In the genomic region with DNA sequence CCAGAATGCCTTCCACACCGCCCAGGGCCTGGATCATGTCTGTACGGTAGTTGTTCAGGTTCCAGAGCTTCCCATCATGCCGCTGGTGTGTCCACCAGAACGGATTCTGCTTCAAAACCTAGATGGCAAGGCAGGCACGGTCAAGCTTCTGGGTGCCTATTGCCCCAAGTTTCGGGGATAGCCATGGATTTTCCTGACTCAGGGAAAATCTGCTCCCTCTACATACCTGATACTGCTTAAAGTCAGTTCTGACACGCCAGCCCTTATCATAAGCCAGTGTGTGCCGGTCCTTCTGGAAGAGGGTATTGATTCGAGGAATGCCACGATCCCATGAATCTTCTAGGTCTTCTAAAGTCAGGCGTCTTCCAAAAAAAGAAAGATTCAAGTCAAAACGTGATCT, we compare ENCODE assay signal across 17 cellular contexts. TPM values are rescaled to one million over a fixed set of nuclear protein-coding genes. Genes with fewer than 3 reads are reported as not detected.
A peak's percentile ranks its signal among the peaks of the same experiment; 100 is the strongest.
DNase-seq lines count a peak whose midpoint lies in the region; ATAC-seq, FAIRE-seq and TF ChIP-seq lines count a peak whose summit lies in the region.
"Had no signal": no experiment of that assay in that cellular context is flagged by ENCODE, and none has a peak within 500 bp of the region (broad histone marks: within the 10 kb centered on the region; RNA-seq: fewer than 3 reads in every experiment).

No MANE protein-coding gene starts in this region.

- peaks cover 12% of the 10 kb centered on the region; the same call in 1 of the 2 replicates for H3K79me2 ChIP-seq in PC-9 (ENCODE audit: low read depth)

- TF ChIP-seq EP300 in A549 (IDR thresholded peaks at IDR 0.05), result no peak

- peaks cover 40% of the 10 kb centered on the region; the same call in 1 of the 2 replicates for H3F3A ChIP-seq in PC-9 (ENCODE audit: insufficient read depth, low read depth)

- POLR2A ChIA-PET in A549 (lab: Yijun Ruan, JAX), result interaction anchor here (1.0 kb wide), 1 partner anchor 56 kb away, joined by 3 read pairs; no protein-coding TSS in a partner anchor
- POLR2A ChIA-PET in PC-9 (lab: Charles Lee; ENCODE audit: unreplicated experiment), result no interaction called here

- no peak for TF ChIP-seq POLR2A in A549 (IDR thresholded peaks at IDR 0.05; ENCODE audit: low read length)

- H3K4me3 ChIP-seq in A549, result no peak overlapping the region
- H3K4me3 ChIP-seq in PC-9, result no peak overlapping the region
- H3K4me3 ChIP-seq: Peyer's patch had no signal

- 91% methylated on average over 12 of the region's 12 CpGs for WGBS in A549 (ENCODE audit: missing lambda C conversion rate)

- intact Hi-C loops in PC-9 (cut with micrococcal nuclease; ENCODE audit: unreplicated experiment), result no loop called here

- H3K27ac ChIP-seq in A549 (no peak overlapping the region), PC-9 (no peak overlapping the region)
- H3K27ac ChIP-seq: C4-2B, Peyer's patch had no signal

- peaks cover 69% of the 10 kb centered on the region for H3K36me3 ChIP-seq in PC-9 (ENCODE audit: low read depth)

- CTCF ChIA-PET in A549 (lab: Yijun Ruan, JAX), result interaction anchor here (0.6 to 15.4 kb wide), 7 partner anchors 7 to 61 kb away, joined by 4 to 204 read pairs (median 7); a partner anchor contains a TSS
- CTCF ChIA-PET in PC-9 (lab: Charles Lee), result no interaction called here

- H3K9me3 ChIP-seq in A549, result no peaks in the 10 kb centered on the region
- H3K9me3 ChIP-seq in PC-9 (ENCODE audit: insufficient read depth, low read depth), result no peaks in the 10 kb centered on the region
- H3K9me3 ChIP-seq: Peyer's patch had no signal

- H3K4me1 ChIP-seq in A549, result 0 out of 3 replicates have a peak, but pooled peaks cover 7% of the 10 kb centered on the region
- no peaks in the 10 kb centered on the region for H3K4me1 ChIP-seq in PC-9 (replicated peaks; ENCODE audit: insufficient read depth)
- H3K4me1 ChIP-seq: Peyer's patch had no signal

- TF ChIP-seq RAD21 in A549 (conservative IDR thresholded peaks at IDR 0.05 in 1 of 2, IDR thresholded peaks at IDR 0.05 in 1 of 2), result no peak

- no peaks in the 10 kb centered on the region for H3K27me3 ChIP-seq in PC-9 (ENCODE audit: insufficient read depth, low read depth)
- H3K27me3 ChIP-seq: Peyer's patch had no signal

- H2AFZ ChIP-seq in PC-9, result no peak overlapping the region

- no peak for FAIRE-seq in A549 (lab: Jason Lieb, UNC)
- FAIRE-seq: A204.1, GM18507 had no signal

- TF ChIP-seq CTCF in A549 (IDR thresholded peaks at IDR 0.05) (no peak), PC-9 (conservative IDR thresholded peaks at IDR 0.05) (no peak)

- H3K4me2 ChIP-seq in A549 (no peak overlapping the region), PC-9 (no peak overlapping the region)

- H4K20me1 ChIP-seq in PC-9 (ENCODE audit: insufficient read depth), result peaks cover 43% of the 10 kb centered on the region

- 0 out of 6 replicates have a peak, but pooled peaks of 1 of the 2 experiments have one; percentile 25 for ATAC-seq in A549

- DNase-seq in A549 (ENCODE audit: low read depth in 1 of 2, low spot score in 1 of 2) (no peak), PC-9 (no peak), NCI-H774 (lab: John Stamatoyannopoulos, UW) (no peak), DMS79 treated with DMSO at 0.1 percent for 48 hours (lab: John Stamatoyannopoulos, UW) (no peak)
- DNase-seq: COR-L47, H9, Kasumi-1, NCI-H1417, NCI-H1930, NCI-H2171, NCI-H446 treated with DMSO at 0.1 percent for 48 hours, NCI-H748 treated with DMSO at 0.1 percent for 48 hours, Peyer's patch, SIG-M5 had no signal

- TSS peak; percentile 28 for BruUV-seq in PC-9 (replicated peaks; lab: Mats Ljungman, UMichigan)

- no peaks in the 10 kb centered on the region for H3K9me2 ChIP-seq in PC-9 (ENCODE audit: insufficient read depth)

TF ChIP-seq in A549, 52 proteins besides CTCF, POLR2A, EP300 and RAD21:
- no peak for TF ChIP-seq CEBPB (IDR thresholded peaks at IDR 0.05)
- no peak for TF ChIP-seq ZFP36 (IDR thresholded peaks at IDR 0.05; ENCODE audit: borderline replicate concordance, partially characterized antibody)
- TF ChIP-seq POLR2AphosphoS2 (conservative IDR thresholded peaks at IDR 0.05; ENCODE audit: low read length), result no peak
- peak; percentile 57 for TF ChIP-seq MAFK (IDR thresholded peaks at IDR 0.05; ENCODE audit: partially characterized antibody)

RNA-seq across cellular contexts. Expression of a gene that starts 11.4 kb away (rescaled TPM):
- polyA plus RNA-seq in A549 (2011; rRNA removed) (6.4 and 8.2 TPM in 2 replicates), A549 (2017; fragmentation: RNase III; extraction: RNeasy Plus Mini Kit Qiagen cat#74134 plus additional on column Dnase treatment) (6.5 to 6.8 TPM (median 6.6 TPM) in 3 replicates)
- polyA plus RNA-seq in A549 (2012; cell fraction: cytosol; rRNA removed), result 11.6 and 13.2 TPM in 2 replicates
- 8.9 and 11.0 TPM in 2 replicates for polyA plus RNA-seq in A549 (2012; cell fraction: nucleus; rRNA removed)
- 3.8 and 4.1 TPM in 2 replicates for polyA minus RNA-seq in A549 (2011; rRNA and poly(A)+ RNA removed)
- 9.6 and 11.5 TPM in 2 replicates for total RNA-seq in PC-9 (2021)

RNA-seq across cellular contexts. Expression of a gene that starts 15.5 kb away (rescaled TPM):
- 0.09 TPM in 2 replicates for polyA plus RNA-seq in A549 (2011; rRNA removed)
- 0.11 and 0.14 TPM in 2 replicates for polyA plus RNA-seq in A549 (2012; cell fraction: cytosol; rRNA removed)
- polyA plus RNA-seq in A549 (2012; cell fraction: nucleus; rRNA removed), result 0.49 and 0.92 TPM in 2 replicates
- polyA plus RNA-seq in A549 (2017; fragmentation: RNase III; extraction: RNeasy Plus Mini Kit Qiagen cat#74134 plus additional on column Dnase treatment), result 0.21 to 0.30 TPM (median 0.30 TPM) in 3 replicates
- 0.15 TPM in 1 of 2 replicates, not detected in the other for polyA minus RNA-seq in A549 (2011; rRNA and poly(A)+ RNA removed)
- 2.2 and 2.7 TPM in 2 replicates for total RNA-seq in PC-9 (2021)

RNA-seq across cellular contexts. Expression of a gene that starts 23.6 kb away (rescaled TPM):
- polyA plus RNA-seq in A549 (2011; rRNA removed) (263 and 374 TPM in 2 replicates), A549 (2017; fragmentation: RNase III; extraction: RNeasy Plus Mini Kit Qiagen cat#74134 plus additional on column Dnase treatment) (228 to 250 TPM (median 234 TPM) in 3 replicates)
- polyA plus RNA-seq in A549 (2012; cell fraction: cytosol; rRNA removed), result 225 and 261 TPM in 2 replicates
- polyA plus RNA-seq in A549 (2012; cell fraction: nucleus; rRNA removed), result 743 and 891 TPM in 2 replicates
- polyA minus RNA-seq in A549 (2011; rRNA and poly(A)+ RNA removed), result 1,065 and 1,094 TPM in 2 replicates
- 437 and 496 TPM in 2 replicates for total RNA-seq in PC-9 (2021)

RNA-seq across cellular contexts. Expression of a gene that starts 32.4 kb away (rescaled TPM):
- 6.0 and 7.0 TPM in 2 replicates for polyA plus RNA-seq in A549 (2011; rRNA removed)
- polyA plus RNA-seq in A549 (2012; cell fraction: cytosol; rRNA removed), result 7.6 and 11.8 TPM in 2 replicates
- polyA plus RNA-seq in A549 (2012; cell fraction: nucleus; rRNA removed), result 16.4 and 24.1 TPM in 2 replicates
- 3.5 to 6.0 TPM (median 5.3 TPM) in 3 replicates for polyA plus RNA-seq in A549 (2017; fragmentation: RNase III; extraction: RNeasy Plus Mini Kit Qiagen cat#74134 plus additional on column Dnase treatment)
- polyA minus RNA-seq in A549 (2011; rRNA and poly(A)+ RNA removed), result 15.3 and 15.9 TPM in 2 replicates
- 6.8 and 9.3 TPM in 2 replicates for total RNA-seq in PC-9 (2021)

RNA-seq across cellular contexts. Expression of a gene that starts 49.1 kb away (rescaled TPM):
- polyA plus RNA-seq in A549 (2011; rRNA removed) (3.4 and 4.5 TPM in 2 replicates), A549 (2017; fragmentation: RNase III; extraction: RNeasy Plus Mini Kit Qiagen cat#74134 plus additional on column Dnase treatment) (3.1 to 3.8 TPM (median 3.5 TPM) in 3 replicates)
- 0.70 and 0.96 TPM in 2 replicates for polyA plus RNA-seq in A549 (2012; cell fraction: cytosol; rRNA removed)
- polyA plus RNA-seq in A549 (2012; cell fraction: nucleus; rRNA removed), result 0.71 and 0.89 TPM in 2 replicates
- 3.7 and 4.3 TPM in 2 replicates for polyA minus RNA-seq in A549 (2011; rRNA and poly(A)+ RNA removed)
- 6.1 and 6.7 TPM in 2 replicates for total RNA-seq in PC-9 (2021)
